Comparison of ENCODE assay signal across 13 cellular contexts in the genomic region with DNA sequence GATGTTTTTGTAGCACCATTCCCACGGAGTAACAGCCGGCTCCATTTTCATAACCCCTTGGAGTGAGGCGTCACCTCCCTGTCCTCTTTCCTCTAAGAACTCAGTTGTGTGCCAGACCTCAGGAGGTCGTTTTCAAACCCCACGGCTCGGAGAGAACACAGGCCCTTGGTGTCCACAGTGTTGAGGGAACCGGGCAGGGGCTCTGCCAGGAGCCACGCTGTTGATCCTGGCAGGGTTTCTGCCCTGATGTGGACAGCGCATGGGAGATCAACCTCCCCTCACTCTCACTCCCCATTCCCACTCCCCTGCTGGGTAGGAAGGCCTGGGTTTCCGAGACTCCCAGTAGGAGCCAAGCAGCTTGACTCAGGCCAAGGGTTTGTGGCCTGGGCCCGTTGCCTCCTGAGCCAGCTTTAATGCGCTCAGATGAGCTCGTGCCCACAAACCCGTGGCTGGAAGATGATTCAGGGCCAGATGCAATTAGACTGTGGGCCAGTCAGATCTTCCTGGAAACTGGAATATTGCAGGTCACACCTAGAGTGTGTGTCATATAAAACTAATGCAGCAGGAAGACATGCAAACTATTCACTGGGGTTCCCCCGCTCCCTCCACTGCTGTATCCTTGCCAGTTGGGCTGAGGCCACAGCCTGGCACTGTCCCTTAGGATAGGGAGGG.
DNase-seq lines count a peak whose midpoint lies in the region; TF ChIP-seq lines count a peak whose summit lies in the region.
"Had no signal": no experiment of that assay in that cellular context is flagged by ENCODE, and none has a peak within 500 bp of the region (broad histone marks: within the 10 kb centered on the region; RNA-seq: fewer than 3 reads in every experiment).

No MANE protein-coding gene starts in this region.

- H3K4me3 ChIP-seq in thyroid gland (replicated peaks in 1 of 3) (no peak overlapping the region), coronary artery (no peak overlapping the region)
- H3K4me3 ChIP-seq: GM23338 had no signal

- no peak for TF ChIP-seq POLR2A in thyroid gland (IDR thresholded peaks at IDR 0.05)

- H3K4me1 ChIP-seq in thyroid gland: peaks cover 0 to 15% of the 10 kb centered on the region in 2 donors
- H3K4me1 ChIP-seq: parathyroid adenoma had no signal

- 52 to 56% methylated on average over 13 to 15 of the region's 15 CpGs for WGBS in thyroid gland, 2 donors

- H3K27me3 ChIP-seq in thyroid gland: no peaks in the 10 kb centered on the region

- intact Hi-C loops in thyroid gland (cut with DNase I): loop anchor here (10.0 kb wide), 2 partner anchors 278 to 628 kb away; no protein-coding TSS in a partner anchor

- no peaks in the 10 kb centered on the region for H3K36me3 ChIP-seq in thyroid gland

- TF ChIP-seq CTCF in thyroid gland (IDR thresholded peaks at IDR 0.05) (no peak), coronary artery (IDR thresholded peaks at IDR 0.05) (no peak)

- H3K9me3 ChIP-seq in thyroid gland: no peaks in the 10 kb centered on the region

- DNase-seq in HT1080 (ENCODE audit: low read depth) (peak; percentile 93), brain pericyte (ENCODE audit: low read depth, low spot score) (peak; percentile 99), iris pigment epithelial cell (ENCODE audit: low read depth) (peak; percentile 69), thyroid gland (peak; percentile 19 to 20), coronary artery (ENCODE audit: low spot score) (no peak), cerebellar nuclear complex (lab: John Stamatoyannopoulos, UW) (no peak), NCI-H128 (lab: John Stamatoyannopoulos, UW; ENCODE audit: unreplicated experiment) (no peak)
- DNase-seq: activated T-cell treated with anti-CD3 and anti-CD28 coated beads, Interleukin-2, amount 50 U/mL, for 24 hours; DND-41; NCI-H1436 treated with DMSO at 0.1 percent for 48 hours; OCI-M1 had no signal

- H3K27ac ChIP-seq in thyroid gland (peak overlapping the region in 1 of 3 donors; percentile 13), coronary artery (peak overlapping the region in 1 of 2 donors; percentile 25)
- H3K27ac ChIP-seq: parathyroid adenoma had no signal

Comparison
In these comparisons a context has a peak if more than half of its experiments do, and no peak if none do; other contexts are left out.
1. DNase-seq: peak in HT1080 (single experiment), brain pericyte (single experiment), iris pigment epithelial cell (single experiment) and thyroid gland (2 of 2); none in coronary artery (single experiment), cerebellar nuclear complex (0 of 2) and NCI-H128 (single experiment).